7 cellular contexts compared by ENCODE assay signal in the genomic region with DNA sequence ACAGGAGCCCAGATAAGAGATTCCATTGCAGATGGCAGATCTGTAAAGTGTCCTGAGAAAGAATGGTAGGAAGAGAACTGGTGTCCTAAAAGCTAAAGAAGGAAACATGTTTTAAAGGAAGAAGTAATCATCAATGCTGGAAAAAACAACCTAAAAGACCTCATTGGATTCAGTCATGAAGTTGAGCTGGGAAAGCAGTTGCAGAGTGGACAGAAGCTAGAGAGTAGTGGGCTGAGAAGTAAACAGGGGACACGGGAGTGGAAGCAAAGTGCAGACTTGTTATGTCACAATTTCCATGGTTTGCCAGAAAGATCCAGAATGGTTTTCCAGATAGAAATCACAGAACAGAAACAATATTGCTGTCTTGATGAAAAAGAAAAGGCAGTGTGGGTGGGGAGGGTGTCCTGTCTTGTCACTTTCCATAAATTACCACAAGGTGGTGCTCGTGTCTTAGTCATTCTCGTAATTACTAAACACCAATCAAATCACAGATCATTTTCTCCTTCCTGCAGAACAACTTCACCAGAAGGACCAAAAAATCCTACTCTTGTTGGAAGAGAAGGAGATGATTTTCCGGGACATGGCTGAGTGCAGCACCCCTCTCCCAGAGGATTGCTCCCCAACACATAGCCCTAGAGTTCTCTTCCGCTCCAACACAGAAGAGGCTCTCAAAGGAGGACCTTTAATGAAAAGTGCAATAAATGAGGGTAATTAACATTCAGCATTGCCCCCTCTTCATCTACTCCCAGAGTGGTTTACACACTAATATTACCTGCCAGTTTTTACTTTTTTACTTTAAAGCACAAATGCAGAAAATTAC.
DNase-seq lines count a peak whose midpoint lies in the region; ATAC-seq and TF ChIP-seq lines count a peak whose summit lies in the region.

No MANE protein-coding gene starts in this region.

- no peaks in the 10 kb centered on the region for H3K79me2 ChIP-seq in HCT116 (ENCODE audit: insufficient read depth, low read length)

- CTCF ChIA-PET in HCT116 (lab: Charles Lee), result interaction anchor here (0.8 to 1.4 kb wide), 6 partner anchors 12 to 434 kb away, joined by 3 to 14 read pairs (median 5); no protein-coding TSS in a partner anchor

- no peak for DNase-seq in GM06990 (ENCODE audit: extremely low read depth, insufficient read length)
- DNase-seq in HCT116 (ENCODE audit: low read depth, low spot score), result peak; percentile 47
- DNase-seq in NCI-H128 (lab: John Stamatoyannopoulos, UW; ENCODE audit: unreplicated experiment), result peak; percentile 2
- DNase-seq in T follicular helper cell (ENCODE audit: low read depth), result peak; percentile 18
- DNase-seq in lower lobe of right lung, result no peak
- DNase-seq in transverse colon, result no peak

- H3K36me3 ChIP-seq in GM06990 (ENCODE audit: control insufficient read depth, insufficient read depth, low read length) (peaks cover 18% of the 10 kb centered on the region), HCT116 (ENCODE audit: control insufficient read depth in 1 of 2, insufficient read depth in 2 of 2, low read length in 2 of 2) (peaks cover 24 to 27% of the 10 kb centered on the region in 2 experiments), lower lobe of right lung (peaks cover 100% of the 10 kb centered on the region), transverse colon (peaks cover 0 to 73% (median 30%) of the 10 kb centered on the region in 4 donors)

- H3K9ac ChIP-seq in HCT116 (ENCODE audit: low read length), result no peak overlapping the region

- ATAC-seq in HCT116 (peak; percentile 93), lower lobe of right lung (peak; percentile 75 to 78)

- H3K9me2 ChIP-seq in HCT116 (ENCODE audit: insufficient read depth), result no peaks in the 10 kb centered on the region

- in situ Hi-C loops in transverse colon (cut with MboI; ENCODE audit: low pct_ligation_motif_present in 1 of 4, low pct_unique_long_range_greater_than_20kb in 1 of 4, low sequenced_read_pairs in 3 of 4), result loop anchor here in 1 of 4 donors (10.0 to 25.0 kb wide), 2 partner anchors 105 to 243 kb away; no protein-coding TSS in a partner anchor

- H3K4me3 ChIP-seq in GM06990 (replicated peaks; ENCODE audit: low read depth, low read length) (no peak overlapping the region), HCT116 (replicated peaks in 1 of 2; ENCODE audit: low read depth in 1 of 2, low read length in 2 of 2) (no peak overlapping the region), lower lobe of right lung (no peak overlapping the region), transverse colon (no peak overlapping the region)

- H3K4me3 Mint-ChIP-seq in dendritic cell treated with granulocyte-macrophage colony-stimulating factor and Interleukin-4, amounts not matched to agents 40 ng/mL and 50 ng/mL, for 4 days, result no peak overlapping the region

- peaks cover 15% of the 10 kb centered on the region for H3K9me3 Mint-ChIP-seq in dendritic cell treated with granulocyte-macrophage colony-stimulating factor and Interleukin-4, amounts not matched to agents 40 ng/mL and 50 ng/mL, for 4 days

- H3K27ac ChIP-seq in HCT116 (ENCODE audit: low read depth, low read length) (no peak overlapping the region), lower lobe of right lung (no peak overlapping the region), transverse colon (peak overlapping the region in 3 of 4 donors; percentile 13 to 41 (median 14))

- TF ChIP-seq CTCF in GM06990 (IDR thresholded peaks at IDR 0.05; ENCODE audit: insufficient read depth, low read length, poor library complexity, severe bottlenecking), result peak; percentile 52
- peak; percentile 61 to 81 (median 68) for TF ChIP-seq CTCF in HCT116 (IDR thresholded peaks at IDR 0.05 in 2 of 3, conservative IDR thresholded peaks at IDR 0.05 in 1 of 3; ENCODE audit: borderline replicate concordance in 1 of 3, insufficient read depth in 1 of 3, low read depth in 2 of 3, low read length in 2 of 3)
- TF ChIP-seq CTCF in lower lobe of right lung (IDR thresholded peaks at IDR 0.05), result peak; percentile 77
- TF ChIP-seq CTCF in transverse colon (IDR thresholded peaks at IDR 0.05), result peak; percentile 69 to 84 (median 73)

- no peak for TF ChIP-seq EP300 in transverse colon (IDR thresholded peaks at IDR 0.05; ENCODE audit: low read depth)

- no peaks in the 10 kb centered on the region for H3K4me1 ChIP-seq in HCT116 (ENCODE audit: control insufficient read depth in 1 of 2, insufficient read depth in 2 of 2, low read length in 2 of 2)
- peaks cover 20% of the 10 kb centered on the region for H3K4me1 ChIP-seq in lower lobe of right lung
- H3K4me1 ChIP-seq in transverse colon, result peaks cover 6 to 33% (median 17%) of the 10 kb centered on the region in 4 donors

- POLR2A ChIA-PET in HCT116 (lab: Charles Lee), result no interaction called here

- H3K27me3 Mint-ChIP-seq in dendritic cell treated with granulocyte-macrophage colony-stimulating factor and Interleukin-4, amounts not matched to agents 40 ng/mL and 50 ng/mL, for 4 days, result no peaks in the 10 kb centered on the region

- RAD21 ChIA-PET in HCT116 (lab: Charles Lee; ENCODE audit: low non-redundant PET in 1 of 2, low total read pairs in 2 of 2, uncharacterized antibody in 2 of 2, unreplicated experiment in 2 of 2), result interaction anchor here (0.8 to 1.1 kb wide), 2 partner anchors 100 to 434 kb away, joined by 3 read pairs; no protein-coding TSS in a partner anchor

- 0 out of 4 replicates have a peak, but pooled peaks cover 3 to 6% of the 10 kb centered on the region in 2 experiments for H3K9me3 ChIP-seq in HCT116 (ENCODE audit: control insufficient read depth in 1 of 2, insufficient read depth in 1 of 2, low read depth in 1 of 2, low read length in 2 of 2)
- H3K9me3 ChIP-seq in lower lobe of right lung, result peaks cover 7% of the 10 kb centered on the region
- H3K9me3 ChIP-seq in transverse colon, result peaks cover 5 to 8% of the 10 kb centered on the region in 2 donors

- peaks cover 99% of the 10 kb centered on the region for H3K36me3 Mint-ChIP-seq in dendritic cell treated with granulocyte-macrophage colony-stimulating factor and Interleukin-4, amounts not matched to agents 40 ng/mL and 50 ng/mL, for 4 days (ENCODE audit: low read depth)

- H4K20me1 ChIP-seq in HCT116 (ENCODE audit: insufficient read depth), result 0 out of 2 replicates have a peak, but pooled peaks cover 4% of the 10 kb centered on the region

- H2AFZ ChIP-seq in HCT116 (ENCODE audit: low read depth, low read length, poor library complexity, severe bottlenecking), result no peak overlapping the region

- 30 to 34% methylated on average over 5 of the region's 5 CpGs for WGBS in transverse colon (ENCODE audit: low coverage in 1 of 2), 2 donors

- peak; percentile 79 for TF ChIP-seq RAD21 in HCT116 (IDR thresholded peaks at IDR 0.05; ENCODE audit: low read depth)

- H3K27me3 ChIP-seq in GM06990 (replicated peaks; ENCODE audit: control insufficient read depth, insufficient read depth, low read length) (no peaks in the 10 kb centered on the region), HCT116 (ENCODE audit: insufficient read depth, low read length) (no peaks in the 10 kb centered on the region), lower lobe of right lung (ENCODE audit: low read depth) (no peaks in the 10 kb centered on the region), transverse colon (no peaks in the 10 kb centered on the region)

- H3K4me1 Mint-ChIP-seq in dendritic cell treated with granulocyte-macrophage colony-stimulating factor and Interleukin-4, amounts not matched to agents 40 ng/mL and 50 ng/mL, for 4 days (ENCODE audit: low read depth), result peaks cover 7% of the 10 kb centered on the region

- BruUV-seq in HCT116 (replicated peaks; lab: Mats Ljungman, UMichigan), result no TSS peak

- intact Hi-C loops in HCT116 (cut with micrococcal nuclease), result loop anchor here (1.0 to 5.0 kb wide), 3 partner anchors 57 to 110 kb away; no protein-coding TSS in a partner anchor
- intact Hi-C loops in dendritic cell treated with granulocyte-macrophage colony-stimulating factor and Interleukin-4, amounts not matched to agents 40 ng/mL and 50 ng/mL, for 4 days (cut with micrococcal nuclease), result loop anchor here (1.0 to 2.0 kb wide), 2 partner anchors 101 to 110 kb away; no protein-coding TSS in a partner anchor
- intact Hi-C loops in lower lobe of right lung (cut with DNase I), result loop anchor here (10.0 kb wide), 1 partner anchor 105 kb away; no protein-coding TSS in a partner anchor
- intact Hi-C loops in transverse colon (cut with DNase I; ENCODE audit: low total_unique reads), result loop anchor here (2.0 kb wide), 1 partner anchor 101 kb away; no protein-coding TSS in a partner anchor

- peak overlapping the region; percentile 26 for H3K27ac Mint-ChIP-seq in dendritic cell treated with granulocyte-macrophage colony-stimulating factor and Interleukin-4, amounts not matched to agents 40 ng/mL and 50 ng/mL, for 4 days

- no peak for TF ChIP-seq POLR2A in HCT116 (IDR thresholded peaks at IDR 0.05; ENCODE audit: borderline replicate concordance, extremely low read depth, insufficient read depth, insufficient read length)
- TF ChIP-seq POLR2A in transverse colon (IDR thresholded peaks at IDR 0.05), result no peak

- no peak overlapping the region for H3K4me2 ChIP-seq in HCT116 (ENCODE audit: low read length)

TF ChIP-seq in HCT116, 20 proteins besides CTCF, POLR2A, EP300 and RAD21 (continues in another document):
- TF ChIP-seq, protein P1, sequence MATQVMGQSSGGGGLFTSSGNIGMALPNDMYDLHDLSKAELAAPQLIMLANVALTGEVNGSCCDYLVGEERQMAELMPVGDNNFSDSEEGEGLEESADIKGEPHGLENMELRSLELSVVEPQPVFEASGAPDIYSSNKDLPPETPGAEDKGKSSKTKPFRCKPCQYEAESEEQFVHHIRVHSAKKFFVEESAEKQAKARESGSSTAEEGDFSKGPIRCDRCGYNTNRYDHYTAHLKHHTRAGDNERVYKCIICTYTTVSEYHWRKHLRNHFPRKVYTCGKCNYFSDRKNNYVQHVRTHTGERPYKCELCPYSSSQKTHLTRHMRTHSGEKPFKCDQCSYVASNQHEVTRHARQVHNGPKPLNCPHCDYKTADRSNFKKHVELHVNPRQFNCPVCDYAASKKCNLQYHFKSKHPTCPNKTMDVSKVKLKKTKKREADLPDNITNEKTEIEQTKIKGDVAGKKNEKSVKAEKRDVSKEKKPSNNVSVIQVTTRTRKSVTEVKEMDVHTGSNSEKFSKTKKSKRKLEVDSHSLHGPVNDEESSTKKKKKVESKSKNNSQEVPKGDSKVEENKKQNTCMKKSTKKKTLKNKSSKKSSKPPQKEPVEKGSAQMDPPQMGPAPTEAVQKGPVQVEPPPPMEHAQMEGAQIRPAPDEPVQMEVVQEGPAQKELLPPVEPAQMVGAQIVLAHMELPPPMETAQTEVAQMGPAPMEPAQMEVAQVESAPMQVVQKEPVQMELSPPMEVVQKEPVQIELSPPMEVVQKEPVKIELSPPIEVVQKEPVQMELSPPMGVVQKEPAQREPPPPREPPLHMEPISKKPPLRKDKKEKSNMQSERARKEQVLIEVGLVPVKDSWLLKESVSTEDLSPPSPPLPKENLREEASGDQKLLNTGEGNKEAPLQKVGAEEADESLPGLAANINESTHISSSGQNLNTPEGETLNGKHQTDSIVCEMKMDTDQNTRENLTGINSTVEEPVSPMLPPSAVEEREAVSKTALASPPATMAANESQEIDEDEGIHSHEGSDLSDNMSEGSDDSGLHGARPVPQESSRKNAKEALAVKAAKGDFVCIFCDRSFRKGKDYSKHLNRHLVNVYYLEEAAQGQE (IDR thresholded peaks at IDR 0.05; ENCODE audit: low read depth), result no peak

Comparison
In these comparisons a context has a peak if more than half of its experiments do, and no peak if none do; other contexts are left out.
1. DNase-seq: peak in HCT116 (single experiment), NCI-H128 (single experiment) and T follicular helper cell (single experiment); none in GM06990 (single experiment), lower lobe of right lung (single experiment) and transverse colon (single experiment).
2. H3K27ac ChIP-seq: peak in transverse colon (3 of 4); none in HCT116 (single experiment) and lower lobe of right lung (single experiment).
3. Peak in every context shown above with its lines, with median percentiles within 50 percentile points of each other: CTCF ChIP-seq.